23 cellular contexts compared by ENCODE assay signal in genomic region chr12:132068250-132068649, GRCh38.
"Had no signal": no experiment of that assay in that cellular context is flagged by ENCODE, and none has a peak within 500 bp of the region (broad histone marks: within the 10 kb centered on the region; RNA-seq: fewer than 3 reads in every experiment).

No MANE protein-coding gene starts in this region.

- H3K9me3 ChIP-seq: SJSA1 had no signal

- DNase-seq: IMR-90, Kasumi-1, MM.1S, NCI-H1092 treated with DMSO at 0.1 percent for 48 hours, NCI-H1436, NCI-H187, NCI-H2029, NCI-H2081 treated with DMSO at 0.1 percent for 48 hours, NCI-H2171, NCI-H226, NCI-H446, NCI-H510A, NCI-H524 treated with DMSO at 0.1 percent for 48 hours, NCI-H69, NCI-H774, Right ventricle myocardium superior, RPMI8226, SIG-M5 had no signal

- ATAC-seq: HepG2 had no signal

- H3K4me3 ChIP-seq: SJSA1, SK-N-MC had no signal

- H3K9ac ChIP-seq: KMS-11 had no signal

- H3K27ac ChIP-seq: KMS-11, SJSA1, SK-N-MC had no signal

- H3K27me3 ChIP-seq: SJSA1 had no signal

- H3K4me2 ChIP-seq: KMS-11 had no signal

- H3K4me1 ChIP-seq: SJSA1 had no signal

- FAIRE-seq: HepG2, RCC 7860 had no signal
